10 cellular contexts compared by ENCODE assay signal in the genomic region with DNA sequence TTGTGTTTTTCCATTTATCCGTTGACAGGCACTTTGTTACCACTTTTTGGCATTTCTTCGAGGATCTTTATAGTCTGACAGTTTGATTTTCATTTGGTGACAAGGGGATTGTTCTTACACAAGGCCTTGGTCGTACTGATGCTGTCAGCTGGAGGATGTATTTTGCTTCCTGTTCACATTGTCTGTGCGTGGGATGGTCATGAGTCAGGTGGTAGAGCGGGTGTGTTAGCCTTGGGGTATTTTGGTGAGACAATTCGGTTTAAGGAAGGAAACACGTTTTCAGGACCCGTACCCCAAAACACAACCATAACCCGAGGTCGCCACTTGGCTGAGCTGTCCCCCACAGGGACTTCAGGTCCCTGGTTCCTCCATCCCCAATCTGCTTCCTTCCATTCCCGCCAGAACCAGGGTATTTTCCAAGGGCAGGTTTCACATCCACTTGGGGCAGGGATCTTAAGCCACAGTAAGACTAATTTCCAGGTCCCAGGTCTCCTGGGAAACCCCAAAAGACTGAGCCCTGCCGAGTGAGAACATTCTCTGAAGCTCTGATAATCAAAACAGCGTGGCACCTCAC. TPM values are rescaled to one million over a fixed set of nuclear protein-coding genes. Genes with fewer than 3 reads are reported as not detected.
A peak's percentile ranks its signal among the peaks of the same experiment; 100 is the strongest.
DNase-seq lines count a peak whose midpoint lies in the region; ATAC-seq, FAIRE-seq and TF ChIP-seq lines count a peak whose summit lies in the region.
"Had no signal": no experiment of that assay in that cellular context is flagged by ENCODE, and none has a peak within 500 bp of the region (broad histone marks: within the 10 kb centered on the region; RNA-seq: fewer than 3 reads in every experiment).

No MANE protein-coding gene starts in this region.

- H3K4me1 Mint-ChIP-seq in astrocyte (ENCODE audit: low read depth, unreplicated experiment), result peaks cover 42% of the 10 kb centered on the region
- peaks cover 53 to 62% of the 10 kb centered on the region in 2 donors for H3K4me1 Mint-ChIP-seq in natural killer cell

- no peaks in the 10 kb centered on the region for H3K27me3 ChIP-seq in BLaER1 treated with 17β-estradiol and CSF1 and Interleukin-3, amounts not matched to agents 10 nM and 100 nM
- H3K27me3 ChIP-seq in OCI-LY3 (ENCODE audit: low read depth, low read length) (no peaks in the 10 kb centered on the region), astrocyte (ENCODE audit: insufficient read depth, low read length) (no peaks in the 10 kb centered on the region)

- H2AFZ ChIP-seq in OCI-LY3 (ENCODE audit: low read depth, low read length), result no peak overlapping the region
- H2AFZ ChIP-seq in astrocyte (ENCODE audit: low read depth, low read length), result no peak overlapping the region

- DNase-seq in astrocyte (ENCODE audit: low read depth) (peak; percentile 64), natural killer cell (no peak), cerebellum (ENCODE audit: low spot score) (no peak), NCI-H187 (lab: John Stamatoyannopoulos, UW) (no peak), foreskin fibroblast (no peak)
- DNase-seq: caudate nucleus, psoas muscle had no signal

- H3K79me2 ChIP-seq in OCI-LY3 (ENCODE audit: low read length) (peaks cover 100% of the 10 kb centered on the region), astrocyte (ENCODE audit: insufficient read depth, low read length) (peaks cover 100% of the 10 kb centered on the region)

- H3K27me3 Mint-ChIP-seq in astrocyte (ENCODE audit: low read depth, unreplicated experiment) (no peaks in the 10 kb centered on the region), natural killer cell (ENCODE audit: low read depth in 2 of 2) (no peaks in the 10 kb centered on the region)

- H3K27ac ChIP-seq in BLaER1 treated with 17β-estradiol and CSF1 and Interleukin-3, amounts not matched to agents 10 nM and 100 nM, result peak overlapping the region; percentile 71 to 98 (median 80)
- peak overlapping the region; percentile 73 for H3K27ac ChIP-seq in OCI-LY3 (ENCODE audit: low read length)
- H3K27ac ChIP-seq in astrocyte (ENCODE audit: low read depth, low read length), result peak overlapping the region; percentile 84
- H3K27ac ChIP-seq: psoas muscle had no signal

- H3K9ac ChIP-seq in BLaER1 treated with 17β-estradiol and CSF1 and Interleukin-3, amounts not matched to agents 10 nM and 100 nM, result peak overlapping the region; percentile 44 to 87 (median 67); a peak in 20 of 22 replicates
- H3K9ac ChIP-seq in OCI-LY3 (ENCODE audit: low read length) (peak overlapping the region; percentile 25; the same call in 1 of the 2 replicates), astrocyte (ENCODE audit: low read length) (peak overlapping the region; percentile 72)

- H3K4me2 ChIP-seq in BLaER1 treated with 17β-estradiol and CSF1 and Interleukin-3, amounts not matched to agents 10 nM and 100 nM, result peak overlapping the region; percentile 72 to 100 (median 86)
- H3K4me2 ChIP-seq in OCI-LY3 (ENCODE audit: low read length) (peak overlapping the region; percentile 66), astrocyte (ENCODE audit: low read length) (peak overlapping the region; percentile 21)

- ATAC-seq in natural killer cell, result peak; percentile 67 to 77 (median 69)
- no peak for ATAC-seq in GM18502 (IDR thresholded peaks at IDR 0.05; ENCODE audit: poor library complexity, unreplicated experiment)
- ATAC-seq: psoas muscle had no signal

- 0 out of 2 replicates have a peak, but pooled peaks have one; percentile 5 for TF ChIP-seq CTCF in OCI-LY3 (IDR thresholded peaks at IDR 0.05; ENCODE audit: low read depth, low read length)
- TF ChIP-seq CTCF in astrocyte (IDR thresholded peaks at IDR 0.05; ENCODE audit: insufficient read depth, low read depth, low read length), result no peak
- no peak for TF ChIP-seq CTCF in natural killer cell (IDR thresholded peaks at IDR 0.05)
- TF ChIP-seq CTCF in foreskin fibroblast (IDR thresholded peaks at IDR 0.05; ENCODE audit: low read depth, low read length), result no peak

- peaks cover 15% of the 10 kb centered on the region for H3K36me3 Mint-ChIP-seq in astrocyte (ENCODE audit: low read depth, unreplicated experiment)
- no peaks in the 10 kb centered on the region for H3K36me3 Mint-ChIP-seq in natural killer cell

- H3K4me1 ChIP-seq in BLaER1 treated with 17β-estradiol and CSF1 and Interleukin-3, amounts not matched to agents 10 nM and 100 nM, result peaks cover 52 to 100% (median 68%) of the 10 kb centered on the region in 10 experiments
- H3K4me1 ChIP-seq in OCI-LY3 (ENCODE audit: low read length), result peaks cover 41% of the 10 kb centered on the region
- peaks cover 28% of the 10 kb centered on the region for H3K4me1 ChIP-seq in astrocyte (ENCODE audit: insufficient read depth, low read length)

- H3K4me3 Mint-ChIP-seq in astrocyte (ENCODE audit: unreplicated experiment) (peak overlapping the region; percentile 55), natural killer cell (peak overlapping the region; percentile 33)

- FAIRE-seq in astrocyte (lab: Jason Lieb, UNC), result no peak

- H4K20me1 ChIP-seq in BLaER1 treated with 17β-estradiol and CSF1 and Interleukin-3, amounts not matched to agents 10 nM and 100 nM, result peaks cover 36 to 99% (median 89%) of the 10 kb centered on the region in 11 experiments; a peak in 21 of 22 replicates
- H4K20me1 ChIP-seq in OCI-LY3 (ENCODE audit: insufficient read depth, low read length) (peaks cover 43% of the 10 kb centered on the region), astrocyte (ENCODE audit: insufficient read depth, low read length) (peaks cover 82% of the 10 kb centered on the region)

- no peaks in the 10 kb centered on the region for H3K9me3 Mint-ChIP-seq in astrocyte (ENCODE audit: unreplicated experiment)
- H3K9me3 Mint-ChIP-seq in natural killer cell, result no peaks in the 10 kb centered on the region

- H3K9me3 ChIP-seq in BLaER1 treated with 17β-estradiol and CSF1 and Interleukin-3, amounts not matched to agents 10 nM and 100 nM (replicated peaks in 1 of 11), result peaks cover 0 to 8% (median 3%) of the 10 kb centered on the region in 11 experiments; a peak in 5 of 22 replicates
- H3K9me3 ChIP-seq in OCI-LY3 (ENCODE audit: insufficient read depth, low read length) (0 out of 2 replicates have a peak, but pooled peaks cover 2% of the 10 kb centered on the region), astrocyte (ENCODE audit: insufficient read depth, low read depth, low read length) (no peaks in the 10 kb centered on the region)
- H3K9me3 ChIP-seq: psoas muscle had no signal

- H3K27ac Mint-ChIP-seq in astrocyte (ENCODE audit: unreplicated experiment), result peak overlapping the region; percentile 94
- H3K27ac Mint-ChIP-seq in natural killer cell, result peak overlapping the region; percentile 78 to 86

- H3K36me3 ChIP-seq in BLaER1 treated with 17β-estradiol and CSF1 and Interleukin-3, amounts not matched to agents 10 nM and 100 nM, result peaks cover 35 to 73% (median 55%) of the 10 kb centered on the region in 11 experiments
- H3K36me3 ChIP-seq in OCI-LY3 (replicated peaks; ENCODE audit: low read depth, low read length) (peaks cover 48% of the 10 kb centered on the region), astrocyte (ENCODE audit: insufficient read depth, low read length) (peaks cover 2% of the 10 kb centered on the region)

- H3K4me3 ChIP-seq in BLaER1 treated with 17β-estradiol and CSF1 and Interleukin-3, amounts not matched to agents 10 nM and 100 nM, result peak overlapping the region in 2 of 10 experiments; percentile 38 to 49; a peak in 2 of 20 replicates
- H3K4me3 ChIP-seq in OCI-LY3 (ENCODE audit: low read length) (peak overlapping the region; percentile 58; the same call in 1 of the 2 replicates), astrocyte (ENCODE audit: insufficient read depth, low read depth, low read length) (no peak overlapping the region), foreskin fibroblast (ENCODE audit: low read depth in 1 of 2, low read length in 2 of 2) (no peak overlapping the region)
- H3K4me3 ChIP-seq: psoas muscle had no signal

- intact Hi-C loops in natural killer cell (cut with micrococcal nuclease), result no loop called here

RNA-seq across cellular contexts. Expression of a gene that starts 15.0 kb away (rescaled TPM):
- total RNA-seq in astrocyte (117 and 123 TPM in 2 replicates), natural killer cell (100 to 1,000 TPM; 321 to 378 (median 365) TPM), cerebellum (42.1 TPM)

RNA-seq across cellular contexts. Expression of a gene that starts 15.3 kb away (rescaled TPM):
- 5.6 and 7.6 TPM in 2 replicates for total RNA-seq in astrocyte
- total RNA-seq in natural killer cell, result 10 to 100 TPM; 10.3 to 13.5 (median 10.4) TPM
- total RNA-seq in cerebellum, result 2.5 TPM

Comparison
In these comparisons a context has a peak if more than half of its experiments do, and no peak if none do; other contexts are left out.
1. H3K4me2 ChIP-seq: peak in every context shown above with its lines; median percentile 86 in BLaER1 treated with 17β-estradiol and CSF1 and Interleukin-3, amounts not matched to agents 10 nM and 100 nM; 66 in OCI-LY3; 21 in astrocyte.